In genomic region chr11:128937480-128937879, GRCh38 we compare ENCODE assay signal across 22 cellular contexts. TPM values are rescaled to one million over a fixed set of nuclear protein-coding genes. Genes with fewer than 3 reads are reported as not detected.
"Had no signal": no experiment of that assay in that cellular context is flagged by ENCODE, and none has a peak within 500 bp of the region (broad histone marks: within the 10 kb centered on the region; RNA-seq: fewer than 3 reads in every experiment).

No MANE protein-coding gene starts in this region.

- H3K27ac Mint-ChIP-seq: activated CD4-positive, alpha-beta memory T cell treated with anti-CD3 and anti-CD28 coated beads, Interleukin-2, amount 10 ng/mL, durations not matched to agents 7 days and 5 days; activated naive CD4-positive, alpha-beta T cell treated with anti-CD3 and anti-CD28 coated beads, Interleukin-2, amount 50 U/mL, for 24 hours; activated T-cell treated with anti-CD3 and anti-CD28 coated beads, Interleukin-2, amount 50 U/mL, for 24 hours; naive B cell; progenitor cell of endocrine pancreas; stimulated activated naive CD8-positive, alpha-beta T cell treated with anti-CD3 and anti-CD28 coated beads, Interleukin-15, amount 100 ng/mL, for 72 hours; T-cell had no signal

- H3K9me3 Mint-ChIP-seq: activated CD4-positive, alpha-beta memory T cell treated with anti-CD3 and anti-CD28 coated beads, Interleukin-2, amount 10 ng/mL, durations not matched to agents 7 days and 5 days; activated naive CD4-positive, alpha-beta T cell treated with anti-CD3 and anti-CD28 coated beads, Interleukin-2, amount 50 U/mL, for 24 hours; activated T-cell treated with anti-CD3 and anti-CD28 coated beads, Interleukin-2, amount 50 U/mL, for 24 hours; stimulated activated naive CD8-positive, alpha-beta T cell treated with anti-CD3 and anti-CD28 coated beads, Interleukin-15, amount 100 ng/mL, for 72 hours; T-cell had no signal

- ATAC-seq: gastroesophageal sphincter; left cardiac atrium; stimulated activated naive CD8-positive, alpha-beta T cell treated with anti-CD3 and anti-CD28 coated beads, Interleukin-15, amount 100 ng/mL, for 72 hours; T-cell had no signal

- H3K4me3 Mint-ChIP-seq: activated CD4-positive, alpha-beta memory T cell treated with anti-CD3 and anti-CD28 coated beads, Interleukin-2, amount 10 ng/mL, durations not matched to agents 7 days and 5 days; activated naive CD4-positive, alpha-beta T cell treated with anti-CD3 and anti-CD28 coated beads, Interleukin-2, amount 50 U/mL, for 24 hours; activated T-cell treated with anti-CD3 and anti-CD28 coated beads, Interleukin-2, amount 50 U/mL, for 24 hours; naive B cell; stimulated activated naive CD8-positive, alpha-beta T cell treated with anti-CD3 and anti-CD28 coated beads, Interleukin-15, amount 100 ng/mL, for 72 hours; T-cell; type B pancreatic cell had no signal

- H3K36me3 Mint-ChIP-seq: activated naive CD4-positive, alpha-beta T cell treated with anti-CD3 and anti-CD28 coated beads, Interleukin-2, amount 50 U/mL, for 24 hours; T-cell; type B pancreatic cell had no signal

- FAIRE-seq: colon, small intestine had no signal

- H3K27ac ChIP-seq: gastroesophageal sphincter, heart right ventricle, right atrium auricular region had no signal

- H3K27me3 ChIP-seq: right atrium auricular region had no signal

- H3K36me3 ChIP-seq: gastroesophageal sphincter, heart right ventricle, right atrium auricular region had no signal

- DNase-seq: activated CD4-positive, alpha-beta memory T cell treated with anti-CD3 and anti-CD28 coated beads, Interleukin-2, amount 10 ng/mL, durations not matched to agents 7 days and 5 days; activated CD4-positive, alpha-beta T cell treated with anti-CD3 and anti-CD28 coated beads for 1 hour; activated effector memory CD4-positive, alpha-beta T cell treated with anti-CD3 and anti-CD28 coated beads, Interleukin-2, amount 50 U/mL, for 16 hours; activated T-cell treated with anti-CD3 and anti-CD28 coated beads, Interleukin-2, amount 50 U/mL, for 24 hours; caudate nucleus; erythroblast; heart right ventricle; left cardiac atrium; naive B cell; nucleus accumbens; small intestine; stimulated activated naive CD8-positive, alpha-beta T cell treated with anti-CD3 and anti-CD28 coated beads, Interleukin-15, amount 100 ng/mL, for 72 hours; T-cell; T1000 had no signal

- H3K4me3 ChIP-seq: gastroesophageal sphincter, heart right ventricle, right atrium auricular region had no signal

- H3K4me1 ChIP-seq: gastroesophageal sphincter, heart right ventricle, right atrium auricular region had no signal

- H3K4me1 Mint-ChIP-seq: activated CD4-positive, alpha-beta memory T cell treated with anti-CD3 and anti-CD28 coated beads, Interleukin-2, amount 10 ng/mL, durations not matched to agents 7 days and 5 days; activated naive CD4-positive, alpha-beta T cell treated with anti-CD3 and anti-CD28 coated beads, Interleukin-2, amount 50 U/mL, for 24 hours; naive B cell; stimulated activated naive CD8-positive, alpha-beta T cell treated with anti-CD3 and anti-CD28 coated beads, Interleukin-15, amount 100 ng/mL, for 72 hours; T-cell had no signal

- H3K27me3 Mint-ChIP-seq: activated CD4-positive, alpha-beta memory T cell treated with anti-CD3 and anti-CD28 coated beads, Interleukin-2, amount 10 ng/mL, durations not matched to agents 7 days and 5 days; activated naive CD4-positive, alpha-beta T cell treated with anti-CD3 and anti-CD28 coated beads, Interleukin-2, amount 50 U/mL, for 24 hours; activated T-cell treated with anti-CD3 and anti-CD28 coated beads, Interleukin-2, amount 50 U/mL, for 24 hours; stimulated activated naive CD8-positive, alpha-beta T cell treated with anti-CD3 and anti-CD28 coated beads, Interleukin-15, amount 100 ng/mL, for 72 hours had no signal

- H3K9me3 ChIP-seq: gastroesophageal sphincter, heart right ventricle, right atrium auricular region had no signal

RNA-seq across cellular contexts. Expression of gene TP53AIP1, which starts 5.2 kb away (rescaled TPM):
- total RNA-seq: activated CD4-positive, alpha-beta memory T cell treated with anti-CD3 and anti-CD28 coated beads, Interleukin-2, amount 10 ng/mL, durations not matched to agents 7 days and 5 days; heart right ventricle; left cardiac atrium; lung microvascular endothelial cell; mononuclear cell; right atrium auricular region; T-cell had no signal

RNA-seq across cellular contexts. Expression of gene KCNJ5, which starts 46.3 kb away (rescaled TPM):
- total RNA-seq: activated CD4-positive, alpha-beta memory T cell treated with anti-CD3 and anti-CD28 coated beads, Interleukin-2, amount 10 ng/mL, durations not matched to agents 7 days and 5 days; lung microvascular endothelial cell had no signal
